2 cellular contexts compared by ENCODE assay signal in genomic region chr15:35583863-35584528, GRCh38.
TF ChIP-seq lines count a peak whose summit lies in the region.

No MANE protein-coding gene starts in this region.

TF ChIP-seq in K562, 482 proteins besides CTCF, POLR2A, EP300 and RAD21:
- TF ChIP-seq ZBTB40 (IDR thresholded peaks at IDR 0.05) (no peak), ZBTB40 (CRISPR knock-in tag; IDR thresholded peaks at IDR 0.05) (no peak), PBX2 (CRISPR knock-in tag; IDR thresholded peaks at IDR 0.05; ENCODE audit: low read depth) (no peak), PBX2 (tag; conservative IDR thresholded peaks at IDR 0.05; ENCODE audit: low read depth) (0 out of 2 replicates have a peak, but pooled peaks have one; percentile 19)

TF ChIP-seq in HepG2, 621 proteins besides CTCF, POLR2A, EP300 and RAD21:
- TF ChIP-seq ZSCAN5A (CRISPR knock-in tag; IDR thresholded peaks at IDR 0.05; ENCODE audit: borderline replicate concordance): no peak
- TF ChIP-seq NR2F2 (IDR thresholded peaks at IDR 0.05; ENCODE audit: borderline replicate concordance, low read depth): no peak
- TF ChIP-seq ZNF879 (CRISPR knock-in tag; IDR thresholded peaks at IDR 0.05): no peak
- TF ChIP-seq GTF2F1 (IDR thresholded peaks at IDR 0.05; ENCODE audit: low read length): no peak
- TF ChIP-seq ZNF619 (CRISPR knock-in tag; IDR thresholded peaks at IDR 0.05): no peak
TF ChIP-seq in HepG2: peak in this region for 0.
